Comparison of ENCODE assay signal across 14 cellular contexts in genomic region chr11:62922189-62922589, GRCh38. TPM values are rescaled to one million over a fixed set of nuclear protein-coding genes. Genes with fewer than 3 reads are reported as not detected.
A peak's percentile ranks its signal among the peaks of the same experiment; 100 is the strongest.
DNase-seq lines count a peak whose midpoint lies in the region; ATAC-seq and TF ChIP-seq lines count a peak whose summit lies in the region.
"Had no signal": no experiment of that assay in that cellular context is flagged by ENCODE, and none has a peak within 500 bp of the region (broad histone marks: within the 10 kb centered on the region; RNA-seq: fewer than 3 reads in every experiment).

No MANE protein-coding gene starts in this region.

- no peak overlapping the region for H3K27ac ChIP-seq in spleen
- H3K27ac ChIP-seq: epithelial cell of prostate had no signal

- peaks cover 16 to 46% (median 33%) of the 10 kb centered on the region in 6 donors for H3K4me1 ChIP-seq in spleen

- H3K4me1 Mint-ChIP-seq in activated T-cell treated with anti-CD3 and anti-CD28 coated beads, Interleukin-2, amount 50 U/mL, for 72 hours (ENCODE audit: low read depth) = peaks cover 38% of the 10 kb centered on the region
- H3K4me1 Mint-ChIP-seq in T-cell = peaks cover 24 to 33% (median 29%) of the 10 kb centered on the region in 3 donors
- peaks cover 2% of the 10 kb centered on the region for H3K4me1 Mint-ChIP-seq in glutamatergic neuron (ENCODE audit: low read depth, unreplicated experiment)

- intact Hi-C loops in spleen (cut with DNase I; ENCODE audit: low total_unique reads) = no loop called here

- H3K27me3 ChIP-seq in spleen (replicated peaks in 1 of 7) = peaks cover 4 to 77% (median 55%) of the 10 kb centered on the region in 7 donors

- peak overlapping the region; percentile 59 to 83 for H3K4me3 Mint-ChIP-seq in activated T-cell treated with anti-CD3 and anti-CD28 coated beads, Interleukin-2, amount 50 U/mL, for 72 hours
- peak overlapping the region; percentile 18 to 79 (median 58) for H3K4me3 Mint-ChIP-seq in T-cell
- peak overlapping the region; percentile 14 for H3K4me3 Mint-ChIP-seq in glutamatergic neuron (ENCODE audit: unreplicated experiment)

- ATAC-seq in activated T-cell treated with anti-CD3 and anti-CD28 coated beads, Interleukin-2, amount 50 U/mL, for 72 hours (replicated peaks in 1 of 2) = no peak
- no peak for ATAC-seq in T-cell (replicated peaks in 1 of 4)
- ATAC-seq in GM19023 (IDR thresholded peaks at IDR 0.05; ENCODE audit: unreplicated experiment) = no peak

- H3K9me3 ChIP-seq in spleen = no peaks in the 10 kb centered on the region

- no peak for TF ChIP-seq POLR2A in spleen (IDR thresholded peaks at IDR 0.05)

- no peaks in the 10 kb centered on the region for H3K36me3 ChIP-seq in spleen
- H3K36me3 ChIP-seq: cardiac muscle cell had no signal

- CTCF ChIA-PET in T-cell (lab: Charles Lee) = interaction anchor here in 1 of 2 donors (1.3 kb wide), 1 partner anchor 15 kb away, joined by 6 read pairs; no protein-coding TSS in a partner anchor

- no peak overlapping the region for H3K4me3 ChIP-seq in spleen
- H3K4me3 ChIP-seq: cardiac muscle cell had no signal

- no peaks in the 10 kb centered on the region for H3K9me3 Mint-ChIP-seq in activated T-cell treated with anti-CD3 and anti-CD28 coated beads, Interleukin-2, amount 50 U/mL, for 72 hours
- H3K9me3 Mint-ChIP-seq in T-cell = no peaks in the 10 kb centered on the region
- no peaks in the 10 kb centered on the region for H3K9me3 Mint-ChIP-seq in glutamatergic neuron (ENCODE audit: unreplicated experiment)

- peaks cover 62% of the 10 kb centered on the region for H3K27me3 Mint-ChIP-seq in activated T-cell treated with anti-CD3 and anti-CD28 coated beads, Interleukin-2, amount 50 U/mL, for 72 hours (ENCODE audit: low read depth)
- H3K27me3 Mint-ChIP-seq in T-cell (peaks cover 44 to 61% of the 10 kb centered on the region in 2 donors), glutamatergic neuron (ENCODE audit: unreplicated experiment) (peaks cover 14% of the 10 kb centered on the region)

- TF ChIP-seq CTCF in glutamatergic neuron (IDR thresholded peaks at IDR 0.05; ENCODE audit: partially characterized antibody, unreplicated experiment) (no peak), spleen (IDR thresholded peaks at IDR 0.05 in 8 of 11, conservative IDR thresholded peaks at IDR 0.05 in 3 of 11) (no peak)

- H3K27ac Mint-ChIP-seq in activated T-cell treated with anti-CD3 and anti-CD28 coated beads, Interleukin-2, amount 50 U/mL, for 72 hours = no peak overlapping the region
- H3K27ac Mint-ChIP-seq in T-cell (no peak overlapping the region), glutamatergic neuron (ENCODE audit: unreplicated experiment) (no peak overlapping the region)

- H3K36me3 Mint-ChIP-seq in activated T-cell treated with anti-CD3 and anti-CD28 coated beads, Interleukin-2, amount 50 U/mL, for 72 hours (ENCODE audit: insufficient read depth in 2 of 2) = no peaks in the 10 kb centered on the region
- H3K36me3 Mint-ChIP-seq in T-cell = no peaks in the 10 kb centered on the region
- H3K36me3 Mint-ChIP-seq in glutamatergic neuron (ENCODE audit: unreplicated experiment) = no peaks in the 10 kb centered on the region

- 66 to 84% (median 69%) methylated on average over 4 of the region's 4 CpGs for WGBS in spleen, 5 donors

- POLR2A ChIA-PET in T-cell (lab: Charles Lee) = no interaction called here

- DNase-seq in activated T-cell treated with anti-CD3 and anti-CD28 coated beads, Interleukin-2, amount 50 U/mL, for 72 hours = no peak
- DNase-seq in activated T-cell treated with anti-CD3 and anti-CD28 coated beads for 4 hours = no peak
- DNase-seq in T-cell = no peak
- DNase-seq in glutamatergic neuron = no peak
- DNase-seq in spleen = peak; percentile 56
- no peak for DNase-seq in SW 1271 (lab: John Stamatoyannopoulos, UW)
- DNase-seq in foreskin melanocyte = no peak
- DNase-seq: activated effector memory CD4-positive, alpha-beta T cell treated with Interleukin-2 at 50 U/mL for 16 hours; mesenchymal stem cell had no signal

RNA-seq across cellular contexts. Expression of gene CHRM1, which starts 1.0 kb away (rescaled TPM):
- total RNA-seq in activated T-cell treated with anti-CD3 and anti-CD28 coated beads, Interleukin-2, amount 50 U/mL, for 72 hours = not detected
- total RNA-seq in T-cell = not detected
- not detected for total RNA-seq in glutamatergic neuron (ENCODE audit: unreplicated experiment)
- total RNA-seq in spleen = not detected
- polyA plus RNA-seq in spleen = not detected
- total RNA-seq: Daoy, pulmonary artery endothelial cell had no signal

RNA-seq across cellular contexts. Expression of gene SLC3A2, which starts 41.5 kb away (rescaled TPM):
- 100 to 1,000 TPM; 730 to 898 TPM for total RNA-seq in activated T-cell treated with anti-CD3 and anti-CD28 coated beads, Interleukin-2, amount 50 U/mL, for 72 hours
- 100 to 1,000 TPM; 178 to 248 (median 237) TPM for total RNA-seq in T-cell
- total RNA-seq in glutamatergic neuron (ENCODE audit: unreplicated experiment) = 221 TPM
- 100 to 1,000 TPM; 102 to 138 (median 114) TPM for total RNA-seq in spleen
- polyA plus RNA-seq in spleen = 10 to 100 TPM; 48.7 to 58.4 (median 52.8) TPM

Comparison
In these comparisons a context has a peak if more than half of its experiments do, and no peak if none do; other contexts are left out.
1. H3K4me3 Mint-ChIP-seq: peak in every context shown above with its lines; median percentile 71 in activated T-cell treated with anti-CD3 and anti-CD28 coated beads, Interleukin-2, amount 50 U/mL, for 72 hours; 58 in T-cell; 14 in glutamatergic neuron.